8 cellular contexts compared by ENCODE assay signal in genomic region chr17:2029911-2030778, GRCh38. TPM values are rescaled to one million over a fixed set of nuclear protein-coding genes. Genes with fewer than 3 reads are reported as not detected.
DNase-seq lines count a peak whose midpoint lies in the region; ATAC-seq and TF ChIP-seq lines count a peak whose summit lies in the region.

DPH1 (plus strand) TSS chr17:2030153; CDS start chr17:2030170, 17 bp downstream.

- peak within 1 kb of the TSS; percentile 57 for H3K27ac Mint-ChIP-seq in WTC11

- ATAC-seq in HG03097 (IDR thresholded peaks at IDR 0.05; ENCODE audit: low FRiP score, unreplicated experiment): peak; percentile 61
- peak; percentile 88 for ATAC-seq in WTC11

- peaks cover 3% of the 10 kb centered on the region; the same call in 1 of the 2 replicates for H3K36me3 Mint-ChIP-seq in WTC11

- peak; percentile 49 to 67 for DNase-seq in NCI-H187 (lab: John Stamatoyannopoulos, UW)
- no peak for DNase-seq in NCI-H187 treated with DMSO at 0.1 percent for 48 hours (lab: John Stamatoyannopoulos, UW)
- DNase-seq in NCI-H226: peak; percentile 83
- peak; percentile 95 for DNase-seq in WTC11 (ENCODE audit: low spot score)
- peak; percentile 27 to 93 (median 80) for DNase-seq in caudate nucleus (lab: John Stamatoyannopoulos, UW)
- peak; percentile 94 for DNase-seq in iris pigment epithelial cell (ENCODE audit: low read depth)
- peak; percentile 77 to 84 for DNase-seq in stimulated activated CD4-positive, alpha-beta T cell treated with anti-CD3 and anti-CD28 coated beads, Interleukin-12 subunit alpha, Interleukin-12 subunit beta, amount 100 ng/mL, for 24 hours (ENCODE audit: low read depth in 2 of 2)

- peak within 1 kb of the TSS; percentile 80 for H3K27ac ChIP-seq in caudate nucleus (ENCODE audit: low read depth, low read length)

- H3K4me3 Mint-ChIP-seq in WTC11: peak within 1 kb of the TSS; percentile 97

- peaks cover 7% of the 10 kb centered on the region for H3K4me1 Mint-ChIP-seq in WTC11

- TF ChIP-seq CTCF in WTC11 (IDR thresholded peaks at IDR 0.05): no peak

- POLR2A ChIA-PET in WTC11 (lab: Charles Lee): no interaction called here

- CTCF ChIA-PET in WTC11 (lab: Charles Lee): interaction anchor here (0.7 to 1.0 kb wide), 4 partner anchors 25 to 148 kb away, joined by 3 to 5 read pairs (median 3); partner anchors contain the start of gene HIC1

- H3K27me3 Mint-ChIP-seq in WTC11 (ENCODE audit: low read depth): peaks cover 47% of the 10 kb centered on the region

- no peaks in the 10 kb centered on the region for H3K9me3 Mint-ChIP-seq in WTC11

TF ChIP-seq in WTC11, 78 proteins besides CTCF, POLR2A, EP300 and RAD21 (continues in another document):
- TF ChIP-seq AFF4 (CRISPR knock-in tag; IDR thresholded peaks at IDR 0.05; ENCODE audit: borderline replicate concordance): 0 out of 2 replicates have a peak, but pooled peaks have one; percentile 68
- TF ChIP-seq ATF3 (CRISPR knock-in tag; conservative IDR thresholded peaks at IDR 0.05): no peak
- TF ChIP-seq ZNF671 (CRISPR knock-in tag; IDR thresholded peaks at IDR 0.05): no peak
- TF ChIP-seq, protein P1, sequence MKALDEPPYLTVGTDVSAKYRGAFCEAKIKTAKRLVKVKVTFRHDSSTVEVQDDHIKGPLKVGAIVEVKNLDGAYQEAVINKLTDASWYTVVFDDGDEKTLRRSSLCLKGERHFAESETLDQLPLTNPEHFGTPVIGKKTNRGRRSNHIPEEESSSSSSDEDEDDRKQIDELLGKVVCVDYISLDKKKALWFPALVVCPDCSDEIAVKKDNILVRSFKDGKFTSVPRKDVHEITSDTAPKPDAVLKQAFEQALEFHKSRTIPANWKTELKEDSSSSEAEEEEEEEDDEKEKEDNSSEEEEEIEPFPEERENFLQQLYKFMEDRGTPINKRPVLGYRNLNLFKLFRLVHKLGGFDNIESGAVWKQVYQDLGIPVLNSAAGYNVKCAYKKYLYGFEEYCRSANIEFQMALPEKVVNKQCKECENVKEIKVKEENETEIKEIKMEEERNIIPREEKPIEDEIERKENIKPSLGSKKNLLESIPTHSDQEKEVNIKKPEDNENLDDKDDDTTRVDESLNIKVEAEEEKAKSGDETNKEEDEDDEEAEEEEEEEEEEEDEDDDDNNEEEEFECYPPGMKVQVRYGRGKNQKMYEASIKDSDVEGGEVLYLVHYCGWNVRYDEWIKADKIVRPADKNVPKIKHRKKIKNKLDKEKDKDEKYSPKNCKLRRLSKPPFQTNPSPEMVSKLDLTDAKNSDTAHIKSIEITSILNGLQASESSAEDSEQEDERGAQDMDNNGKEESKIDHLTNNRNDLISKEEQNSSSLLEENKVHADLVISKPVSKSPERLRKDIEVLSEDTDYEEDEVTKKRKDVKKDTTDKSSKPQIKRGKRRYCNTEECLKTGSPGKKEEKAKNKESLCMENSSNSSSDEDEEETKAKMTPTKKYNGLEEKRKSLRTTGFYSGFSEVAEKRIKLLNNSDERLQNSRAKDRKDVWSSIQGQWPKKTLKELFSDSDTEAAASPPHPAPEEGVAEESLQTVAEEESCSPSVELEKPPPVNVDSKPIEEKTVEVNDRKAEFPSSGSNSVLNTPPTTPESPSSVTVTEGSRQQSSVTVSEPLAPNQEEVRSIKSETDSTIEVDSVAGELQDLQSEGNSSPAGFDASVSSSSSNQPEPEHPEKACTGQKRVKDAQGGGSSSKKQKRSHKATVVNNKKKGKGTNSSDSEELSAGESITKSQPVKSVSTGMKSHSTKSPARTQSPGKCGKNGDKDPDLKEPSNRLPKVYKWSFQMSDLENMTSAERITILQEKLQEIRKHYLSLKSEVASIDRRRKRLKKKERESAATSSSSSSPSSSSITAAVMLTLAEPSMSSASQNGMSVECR (CRISPR knock-in tag; IDR thresholded peaks at IDR 0.05; ENCODE audit: borderline replicate concordance): peak; percentile 95; the same call in 1 of the 2 replicates
- no peak for TF ChIP-seq EMX1 (CRISPR knock-in tag; IDR thresholded peaks at IDR 0.05)
- peak; percentile 67; the same call in 1 of the 2 replicates for TF ChIP-seq E2F4 (CRISPR knock-in tag; IDR thresholded peaks at IDR 0.05; ENCODE audit: borderline replicate concordance, low read depth)
- peak; percentile 80; the same call in 1 of the 2 replicates for TF ChIP-seq ETV6 (CRISPR knock-in tag; IDR thresholded peaks at IDR 0.05)
- peak; percentile 29; the same call in 1 of the 2 replicates for TF ChIP-seq TEAD4 (CRISPR knock-in tag; IDR thresholded peaks at IDR 0.05)
- peak; percentile 91 for TF ChIP-seq FOXP1 (CRISPR knock-in tag; IDR thresholded peaks at IDR 0.05; ENCODE audit: borderline replicate concordance)
- TF ChIP-seq MAX (CRISPR knock-in tag; IDR thresholded peaks at IDR 0.05): peak; percentile 97
- TF ChIP-seq TCF7 (CRISPR knock-in tag; IDR thresholded peaks at IDR 0.05; ENCODE audit: low read depth): peak; percentile 60
- no peak for TF ChIP-seq CREB1 (CRISPR knock-in tag; IDR thresholded peaks at IDR 0.05)
- TF ChIP-seq, protein P2, sequence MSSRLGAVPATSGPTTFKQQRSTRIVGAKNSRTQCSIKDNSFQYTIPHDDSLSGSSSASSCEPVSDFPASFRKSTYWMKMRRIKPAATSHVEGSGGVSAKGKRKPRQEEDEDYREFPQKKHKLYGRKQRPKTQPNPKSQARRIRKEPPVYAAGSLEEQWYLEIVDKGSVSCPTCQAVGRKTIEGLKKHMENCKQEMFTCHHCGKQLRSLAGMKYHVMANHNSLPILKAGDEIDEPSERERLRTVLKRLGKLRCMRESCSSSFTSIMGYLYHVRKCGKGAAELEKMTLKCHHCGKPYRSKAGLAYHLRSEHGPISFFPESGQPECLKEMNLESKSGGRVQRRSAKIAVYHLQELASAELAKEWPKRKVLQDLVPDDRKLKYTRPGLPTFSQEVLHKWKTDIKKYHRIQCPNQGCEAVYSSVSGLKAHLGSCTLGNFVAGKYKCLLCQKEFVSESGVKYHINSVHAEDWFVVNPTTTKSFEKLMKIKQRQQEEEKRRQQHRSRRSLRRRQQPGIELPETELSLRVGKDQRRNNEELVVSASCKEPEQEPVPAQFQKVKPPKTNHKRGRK (CRISPR knock-in tag; IDR thresholded peaks at IDR 0.05; ENCODE audit: borderline replicate concordance): no peak
- no peak for TF ChIP-seq NR2C2 (CRISPR knock-in tag; IDR thresholded peaks at IDR 0.05)
- TF ChIP-seq, protein P3, sequence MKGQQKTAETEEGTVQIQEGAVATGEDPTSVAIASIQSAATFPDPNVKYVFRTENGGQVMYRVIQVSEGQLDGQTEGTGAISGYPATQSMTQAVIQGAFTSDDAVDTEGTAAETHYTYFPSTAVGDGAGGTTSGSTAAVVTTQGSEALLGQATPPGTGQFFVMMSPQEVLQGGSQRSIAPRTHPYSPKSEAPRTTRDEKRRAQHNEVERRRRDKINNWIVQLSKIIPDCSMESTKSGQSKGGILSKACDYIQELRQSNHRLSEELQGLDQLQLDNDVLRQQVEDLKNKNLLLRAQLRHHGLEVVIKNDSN (CRISPR knock-in tag; IDR thresholded peaks at IDR 0.05): peak; percentile 88
- no peak; the same call in 1 of the 2 replicates for TF ChIP-seq NFYB (CRISPR knock-in tag; conservative IDR thresholded peaks at IDR 0.05; ENCODE audit: low read depth)
- no peak for TF ChIP-seq ZNF317 (CRISPR knock-in tag; IDR thresholded peaks at IDR 0.05; ENCODE audit: borderline replicate concordance, low read depth)

RNA-seq across cellular contexts. Expression of gene DPH1, which starts in this region (rescaled TPM):
- 29.5 to 43.2 TPM (median 33.0 TPM) in 3 replicates for total RNA-seq in WTC11 (2021)
